Comparison of ENCODE assay signal across 8 cellular contexts in the genomic region with DNA sequence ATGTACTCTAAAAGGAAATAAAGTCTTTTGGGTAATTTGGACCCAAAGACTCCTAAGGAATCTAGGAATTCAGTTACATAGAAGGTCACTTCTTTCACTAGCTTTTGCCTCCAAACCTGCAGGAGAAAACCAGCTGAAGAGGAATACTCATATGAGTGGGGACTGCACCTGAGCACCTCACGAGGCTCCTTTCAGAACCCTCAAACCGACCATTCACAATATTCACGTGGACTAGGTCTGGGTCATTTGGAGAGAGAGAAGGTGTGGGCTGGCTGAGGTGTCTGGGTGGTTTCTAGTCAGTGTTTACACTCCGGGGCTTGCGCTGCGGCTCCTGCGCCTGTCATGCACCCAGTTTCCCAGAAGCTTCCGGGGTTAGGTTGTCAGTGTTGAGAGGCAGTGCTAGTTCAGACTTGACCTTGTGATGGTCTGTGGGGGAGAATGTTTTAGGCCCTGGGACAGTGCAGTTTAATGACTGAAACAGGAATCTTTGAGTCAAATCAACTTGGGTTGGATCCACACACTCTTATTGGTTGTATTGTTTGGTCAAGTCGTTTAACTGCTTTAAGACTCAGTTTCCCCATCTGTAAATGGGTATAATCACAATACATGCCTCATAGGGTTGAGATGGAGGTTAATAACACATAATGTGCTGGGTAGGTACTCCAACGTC.
DNase-seq lines count a peak whose midpoint lies in the region; ATAC-seq and TF ChIP-seq lines count a peak whose summit lies in the region.

No MANE protein-coding gene starts in this region.

- no peak overlapping the region for H2AFZ ChIP-seq in neural progenitor cell (replicated peaks)

- peak overlapping the region in 1 of 4 donors; percentile 33 for H3K4me3 ChIP-seq in esophagus squamous epithelium
- no peak overlapping the region for H3K4me3 ChIP-seq in neural progenitor cell

- no peak overlapping the region for H3K27ac Mint-ChIP-seq in neural progenitor cell

- H3K4me3 Mint-ChIP-seq in neural progenitor cell, result no peak overlapping the region

- no peaks in the 10 kb centered on the region for H3F3A ChIP-seq in neural progenitor cell (ENCODE audit: low read depth)

- peaks cover 3% of the 10 kb centered on the region for H4K20me1 ChIP-seq in neural progenitor cell (ENCODE audit: low read depth)

- H3K27me3 ChIP-seq in esophagus squamous epithelium (no peaks in the 10 kb centered on the region), neural progenitor cell (no peaks in the 10 kb centered on the region)

- ATAC-seq in GM18508 (IDR thresholded peaks at IDR 0.05; ENCODE audit: insufficient read depth, unreplicated experiment) (peak; percentile 65), HG02798 (IDR thresholded peaks at IDR 0.05; ENCODE audit: poor library complexity, unreplicated experiment) (peak; percentile 85)
- peak; percentile 75 for ATAC-seq in stimulated activated naive CD8-positive, alpha-beta T cell treated with anti-CD3 and anti-CD28 coated beads, Interleukin-15, Interleukin-2, amounts not matched to agents 100 U/mL and 50 U/mL, for 24 hours

- no peak overlapping the region for H3K9ac ChIP-seq in neural progenitor cell

- TF ChIP-seq POLR2A in esophagus squamous epithelium (IDR thresholded peaks at IDR 0.05), result peak in 1 of 4 donors; percentile 14

- peaks cover 24% of the 10 kb centered on the region for H3K4me1 Mint-ChIP-seq in neural progenitor cell

- H3K9me3 Mint-ChIP-seq in neural progenitor cell, result no peaks in the 10 kb centered on the region

- DNase-seq in activated CD4-positive, CD25-positive, alpha-beta regulatory T cell treated with anti-CD3 and anti-CD28 coated beads, Interleukin-2, amount 50 U/mL, for 16 hours (ENCODE audit: low read depth, low spot score), result peak; percentile 37
- DNase-seq in esophagus squamous epithelium (lab: John Stamatoyannopoulos, UW) (no peak), NCI-H2029 treated with DMSO at 0.1 percent for 48 hours (lab: John Stamatoyannopoulos, UW) (no peak), neural progenitor cell (ENCODE audit: low spot score) (no peak), cerebellar cortex (ENCODE audit: low spot score) (no peak)
- peak; percentile 47 for DNase-seq in stimulated activated naive CD8-positive, alpha-beta T cell treated with anti-CD3 and anti-CD28 coated beads, Interleukin-15, Interleukin-2, amounts not matched to agents 100 U/mL and 50 U/mL, for 24 hours

- H3K4me2 ChIP-seq in neural progenitor cell, result no peak overlapping the region

- intact Hi-C loops in esophagus squamous epithelium (cut with DNase I), result no loop called here

- TF ChIP-seq CTCF in esophagus squamous epithelium (IDR thresholded peaks at IDR 0.05), result no peak
- no peak for TF ChIP-seq CTCF in neural progenitor cell (IDR thresholded peaks at IDR 0.05)

- H3K36me3 Mint-ChIP-seq in neural progenitor cell, result peaks cover 2% of the 10 kb centered on the region

- H3K4me1 ChIP-seq in esophagus squamous epithelium (peaks cover 19 to 84% (median 53%) of the 10 kb centered on the region in 3 donors), neural progenitor cell (peaks cover 3% of the 10 kb centered on the region)

- H3K9me3 ChIP-seq in esophagus squamous epithelium, result no peaks in the 10 kb centered on the region
- no peaks in the 10 kb centered on the region for H3K9me3 ChIP-seq in neural progenitor cell (ENCODE audit: low read depth)

- H3K27ac ChIP-seq in esophagus squamous epithelium (peak overlapping the region; percentile 75 to 89 (median 81)), neural progenitor cell (no peak overlapping the region)

- H3K79me2 ChIP-seq in neural progenitor cell (ENCODE audit: low read depth), result peaks cover 15% of the 10 kb centered on the region

- no peaks in the 10 kb centered on the region for H3K36me3 ChIP-seq in esophagus squamous epithelium
- no peaks in the 10 kb centered on the region for H3K36me3 ChIP-seq in neural progenitor cell

- H3K27me3 Mint-ChIP-seq in neural progenitor cell (ENCODE audit: insufficient read depth, low read depth), result peaks cover 2% of the 10 kb centered on the region

- WGBS in esophagus squamous epithelium, 2 donors, result 39 to 44% methylated on average over 9 to 10 of the region's 10 CpGs

Comparison
In these comparisons a context has a peak if more than half of its experiments do, and no peak if none do; other contexts are left out.
1. DNase-seq: peak in activated CD4-positive, CD25-positive, alpha-beta regulatory T cell treated with anti-CD3 and anti-CD28 coated beads, Interleukin-2, amount 50 U/mL, for 16 hours (single experiment) and stimulated activated naive CD8-positive, alpha-beta T cell treated with anti-CD3 and anti-CD28 coated beads, Interleukin-15, Interleukin-2, amounts not matched to agents 100 U/mL and 50 U/mL, for 24 hours (single experiment); none in esophagus squamous epithelium (single experiment), NCI-H2029 treated with DMSO at 0.1 percent for 48 hours (single experiment), neural progenitor cell (single experiment) and cerebellar cortex (single experiment).
2. Peak in every context shown above with its lines, with median percentiles within 50 percentile points of each other: ATAC-seq.